In genomic region chr15:84781505-84781904, GRCh38 we compare ENCODE assay signal across 18 cellular contexts. TPM values are rescaled to one million over a fixed set of nuclear protein-coding genes. Genes with fewer than 3 reads are reported as not detected.
DNase-seq lines count a peak whose midpoint lies in the region; ATAC-seq and TF ChIP-seq lines count a peak whose summit lies in the region.
"Had no signal": no experiment of that assay in that cellular context is flagged by ENCODE, and none has a peak within 500 bp of the region (broad histone marks: within the 10 kb centered on the region; RNA-seq: fewer than 3 reads in every experiment).

No MANE protein-coding gene starts in this region.

- no peaks in the 10 kb centered on the region for H3K9me3 ChIP-seq in cardiac muscle cell (ENCODE audit: low read depth)
- H3K9me3 ChIP-seq: BE2C had no signal

- no peaks in the 10 kb centered on the region for H3K27me3 ChIP-seq in cardiac muscle cell
- H3K27me3 ChIP-seq: BE2C had no signal

- no peak overlapping the region for H3K4me3 ChIP-seq in cardiac muscle cell

- intact Hi-C loops in left ventricle myocardium superior (cut with micrococcal nuclease) = no loop called here

- peaks cover 22% of the 10 kb centered on the region for H3K36me3 ChIP-seq in cardiac muscle cell

- TF ChIP-seq CTCF in cardiac muscle cell (IDR thresholded peaks at IDR 0.05; ENCODE audit: low read depth, low read length) = no peak

- no peaks in the 10 kb centered on the region for H3K4me1 ChIP-seq in cardiac muscle cell (ENCODE audit: low read depth)
- H3K4me1 ChIP-seq: BE2C had no signal

- H3K27ac ChIP-seq in cardiac muscle cell = peak overlapping the region; percentile 2
- H3K27ac ChIP-seq: KMS-11 had no signal

- ATAC-seq in left ventricle myocardium superior = no peak
- no peak for ATAC-seq in HG03354 (IDR thresholded peaks at IDR 0.05; ENCODE audit: poor library complexity, severe bottlenecking, unreplicated experiment)
- ATAC-seq: HepG2 had no signal

- no peak for DNase-seq in cardiac muscle cell (ENCODE audit: low read depth in 1 of 2, low spot score in 1 of 2)
- no peak for DNase-seq in left ventricle myocardium superior
- peak; percentile 72 for DNase-seq in amniotic epithelial cell (ENCODE audit: low read depth)
- DNase-seq in iris pigment epithelial cell (ENCODE audit: low read depth) = peak; percentile 73
- DNase-seq in Ammon's horn (ENCODE audit: low spot score) = no peak
- no peak for DNase-seq in H4 (ENCODE audit: low spot score)
- no peak for DNase-seq in NCI-H526 treated with DMSO at 0.1 percent for 48 hours (lab: John Stamatoyannopoulos, UW)
- DNase-seq: BE2C; Calu3; CD4-positive, alpha-beta memory T cell; DMS79; NCI-H1048; NCI-H1436 treated with DMSO at 0.1 percent for 48 hours; NCI-H2029 treated with DMSO at 0.1 percent for 48 hours; NCI-H510A treated with DMSO at 0.1 percent for 48 hours had no signal

RNA-seq across cellular contexts. Expression of gene ZNF592, which starts 33.1 kb away (rescaled TPM):
- 16.0 and 19.2 TPM in 2 replicates for total RNA-seq in cardiac muscle cell
- polyA plus RNA-seq in cardiac muscle cell = 8.1 and 22.9 TPM in 2 replicates
- 20.0 TPM for total RNA-seq in left ventricle myocardium superior
- total RNA-seq in H4 (2014; rRNA removed; shearing (Covaris generic)) = 3.9 and 6.1 TPM in 2 replicates

RNA-seq across cellular contexts. Expression of gene ALPK3, which starts 35.7 kb away (rescaled TPM):
- total RNA-seq in cardiac muscle cell = 44.6 and 52.1 TPM in 2 replicates
- polyA plus RNA-seq in cardiac muscle cell = 16.6 and 19.2 TPM in 2 replicates
- total RNA-seq in left ventricle myocardium superior = 118 TPM
- 0.15 and 0.39 TPM in 2 replicates for total RNA-seq in H4 (2014; rRNA removed; shearing (Covaris generic))

Comparison
In these comparisons a context has a peak if more than half of its experiments do, and no peak if none do; other contexts are left out.
1. DNase-seq: peak in amniotic epithelial cell (single experiment) and iris pigment epithelial cell (single experiment); none in cardiac muscle cell (0 of 2), left ventricle myocardium superior (single experiment), Ammon's horn (single experiment), H4 (single experiment) and NCI-H526 treated with DMSO at 0.1 percent for 48 hours (single experiment).
2. RNA of gene ALPK3, which starts 35.7 kb away (total RNA-seq): 118 TPM in left ventricle myocardium superior (single experiment) and 44.6 to 52.1 TPM in cardiac muscle cell; 0.15 to 0.39 TPM in H4; every median in the first group is over 10 times any median in the second.